In genomic region chr6:71321344-71321743, GRCh38 we compare ENCODE assay signal across 1 cellular context.
TF ChIP-seq lines count a peak whose summit lies in the region.

No MANE protein-coding gene starts in this region.

TF ChIP-seq in IMR-90, 13 proteins besides CTCF, POLR2A, EP300 and RAD21 (continued from another document):
- TF ChIP-seq MXI1 (IDR thresholded peaks at IDR 0.05; ENCODE audit: borderline replicate concordance, low read depth, low read length), result no peak
- no peak for TF ChIP-seq MAFK (IDR thresholded peaks at IDR 0.05; ENCODE audit: low read depth, low read length)
- TF ChIP-seq CEBPB (IDR thresholded peaks at IDR 0.05; ENCODE audit: low read depth, low read length), result no peak
- no peak for TF ChIP-seq SMC3 (IDR thresholded peaks at IDR 0.05; ENCODE audit: low read depth, low read length)
- no peak for TF ChIP-seq NFE2L2 (IDR thresholded peaks at IDR 0.05; ENCODE audit: low read depth, low read length)
- no peak for TF ChIP-seq RCOR1 (IDR thresholded peaks at IDR 0.05; ENCODE audit: insufficient replicate concordance, low read length)
- TF ChIP-seq BHLHE40 (IDR thresholded peaks at IDR 0.05; ENCODE audit: low read depth, low read length), result no peak
- TF ChIP-seq RFX5 (IDR thresholded peaks at IDR 0.05; ENCODE audit: low read depth, low read length), result no peak
- TF ChIP-seq CHD1 (IDR thresholded peaks at IDR 0.05; ENCODE audit: low read depth, low read length), result no peak
